Comparison of ENCODE assay signal across 9 cellular contexts in genomic region chr12:69985656-69986055, GRCh38.
A peak's percentile ranks its signal among the peaks of the same experiment; 100 is the strongest.
DNase-seq lines count a peak whose midpoint lies in the region; ATAC-seq, FAIRE-seq and TF ChIP-seq lines count a peak whose summit lies in the region.
"Had no signal": no experiment of that assay in that cellular context is flagged by ENCODE, and none has a peak within 500 bp of the region (broad histone marks: within the 10 kb centered on the region; RNA-seq: fewer than 3 reads in every experiment).

No MANE protein-coding gene starts in this region.

- H3K79me2 ChIP-seq in GM12878 (ENCODE audit: control insufficient read depth, insufficient read depth, low read length), result no peaks in the 10 kb centered on the region

- ATAC-seq in GM18907 (IDR thresholded peaks at IDR 0.05; ENCODE audit: unreplicated experiment) (peak; percentile 95), HG03354 (IDR thresholded peaks at IDR 0.05; ENCODE audit: poor library complexity, severe bottlenecking, unreplicated experiment) (peak; percentile 94), GM12878 (peak; percentile 89)
- peak; percentile 31 for ATAC-seq in stimulated activated memory B cell treated with anti-CD40 and anti-IgM and Interleukin-4, amounts not matched to agents 10 μg/mL and 1 μg/mL and 100 μg/mL, for 72 hours

- H3K9me3 ChIP-seq in GM12878 (replicated peaks; ENCODE audit: control insufficient read depth, insufficient read depth, low read length), result no peaks in the 10 kb centered on the region

- WGBS in GM12878 (ENCODE audit: insufficient coverage, insufficient replicate concordance, low lambda C conversion rate, missing lambda C conversion rate), result 46% methylated on average over 4 of the region's 4 CpGs

- H3K4me1 ChIP-seq in GM12878 (ENCODE audit: control insufficient read depth, insufficient read depth, low read length), result no peaks in the 10 kb centered on the region

- POLR2A ChIA-PET in GM12878 (lab: Charles Lee), result no interaction called here

- H3K27me3 Mint-ChIP-seq in stimulated activated memory B cell treated with anti-CD40 and anti-IgM and Interleukin-4, amounts not matched to agents 10 μg/mL and 1 μg/mL and 100 μg/mL, for 72 hours, result no peaks in the 10 kb centered on the region
- H3K27me3 Mint-ChIP-seq: brain had no signal

- H3K36me3 Mint-ChIP-seq in stimulated activated memory B cell treated with anti-CD40 and anti-IgM and Interleukin-4, amounts not matched to agents 10 μg/mL and 1 μg/mL and 100 μg/mL, for 72 hours, result no peaks in the 10 kb centered on the region
- H3K36me3 Mint-ChIP-seq: brain had no signal

- H3K27ac Mint-ChIP-seq in stimulated activated memory B cell treated with anti-CD40 and anti-IgM and Interleukin-4, amounts not matched to agents 10 μg/mL and 1 μg/mL and 100 μg/mL, for 72 hours, result no peak overlapping the region
- H3K27ac Mint-ChIP-seq: brain had no signal

- TF ChIP-seq POLR2A in GM12878 (IDR thresholded peaks at IDR 0.05; ENCODE audit: low read depth, low read length), result no peak

- H3K27ac ChIP-seq in GM12878 (ENCODE audit: control insufficient read depth, insufficient read depth), result no peak overlapping the region

- no peak for DNase-seq in AG09309 (ENCODE audit: low read depth)
- DNase-seq in GM12878 (ENCODE audit: low read depth, low spot score), result no peak
- DNase-seq in DMS79 (lab: John Stamatoyannopoulos, UW), result no peak
- DNase-seq in AG20443 (ENCODE audit: low spot score), result no peak
- no peak for DNase-seq in activated T-cell treated with anti-CD3 and anti-CD28 coated beads for 4 hours

- H3K9ac ChIP-seq in GM12878 (ENCODE audit: control insufficient read depth, insufficient read depth, low read length), result no peak overlapping the region

- H3K27me3 ChIP-seq in GM12878 (replicated peaks in 1 of 2; ENCODE audit: control insufficient read depth in 2 of 2, insufficient read depth in 2 of 2, low read length in 1 of 2), result no peaks in the 10 kb centered on the region

- no peaks in the 10 kb centered on the region for H3K9me3 Mint-ChIP-seq in stimulated activated memory B cell treated with anti-CD40 and anti-IgM and Interleukin-4, amounts not matched to agents 10 μg/mL and 1 μg/mL and 100 μg/mL, for 72 hours

- no peak overlapping the region for H2AFZ ChIP-seq in GM12878 (ENCODE audit: control insufficient read depth, low read depth, low read length)

- no peak for TF ChIP-seq EP300 in GM12878 (IDR thresholded peaks at IDR 0.05; ENCODE audit: borderline replicate concordance in 1 of 2, control insufficient read depth in 1 of 2, low read depth in 2 of 2, low read length in 2 of 2)

- TF ChIP-seq CTCF in AG09309 (IDR thresholded peaks at IDR 0.05; ENCODE audit: control insufficient read depth, insufficient read depth, low read depth, low read length, missing control alignments), result peak; percentile 16
- TF ChIP-seq CTCF in GM12878 (IDR thresholded peaks at IDR 0.05 in 2 of 3, conservative IDR thresholded peaks at IDR 0.05 in 1 of 3; ENCODE audit: control insufficient read depth in 2 of 3, extremely low read depth in 1 of 3, insufficient read depth in 1 of 3, low read depth in 3 of 3, low read length in 3 of 3), result peak; percentile 22 to 54 (median 49); a peak in 4 of 6 replicates

- no peak overlapping the region for H3K4me2 ChIP-seq in GM12878 (ENCODE audit: control insufficient read depth, insufficient read depth)

- CTCF ChIA-PET in GM12878 (lab: Yijun Ruan, JAX), result interaction anchor here (0.9 kb wide), 1 partner anchor 592 kb away, joined by 3 read pairs; no protein-coding TSS in a partner anchor

- SMC1A ChIA-PET in GM12878 (lab: Charles Lee; ENCODE audit: uncharacterized antibody, unreplicated experiment), result no interaction called here

- peak; percentile 45 for TF ChIP-seq RAD21 in GM12878 (IDR thresholded peaks at IDR 0.05; ENCODE audit: insufficient read depth, low read depth, low read length)

- no peak overlapping the region for H3K4me3 Mint-ChIP-seq in stimulated activated memory B cell treated with anti-CD40 and anti-IgM and Interleukin-4, amounts not matched to agents 10 μg/mL and 1 μg/mL and 100 μg/mL, for 72 hours
- H3K4me3 Mint-ChIP-seq: brain had no signal

- RAD21 ChIA-PET in GM12878 (lab: Charles Lee; ENCODE audit: unreplicated experiment), result no interaction called here

- no TSS peak for BruUV-seq in GM12878 (replicated peaks; lab: Mats Ljungman, UMichigan)

- intact Hi-C loops in GM12878 (cut with micrococcal nuclease; ENCODE audit: unreplicated experiment), result no loop called here

- H4K20me1 ChIP-seq in GM12878 (ENCODE audit: control insufficient read depth, insufficient read depth), result no peaks in the 10 kb centered on the region

- no peaks in the 10 kb centered on the region for H3K4me1 Mint-ChIP-seq in stimulated activated memory B cell treated with anti-CD40 and anti-IgM and Interleukin-4, amounts not matched to agents 10 μg/mL and 1 μg/mL and 100 μg/mL, for 72 hours
- H3K4me1 Mint-ChIP-seq: brain had no signal

- no peak for FAIRE-seq in GM12878 (lab: Jason Lieb, UNC)

- H3K4me3 ChIP-seq in AG09309 (ENCODE audit: control insufficient read depth, low read depth, low read length) (no peak overlapping the region), GM12878 (no peak overlapping the region)

- H3K36me3 ChIP-seq in GM12878 (ENCODE audit: control insufficient read depth in 2 of 2, insufficient read depth in 2 of 2, low read length in 1 of 2), result no peaks in the 10 kb centered on the region

- in situ Hi-C loops in GM12878 (cut with MboI), result no loop called here

TF ChIP-seq in GM12878, 131 proteins besides CTCF, POLR2A, EP300 and RAD21 (continues in another document):
- no peak for TF ChIP-seq ZBED1 (IDR thresholded peaks at IDR 0.05; ENCODE audit: borderline replicate concordance)
- TF ChIP-seq DPF2 (IDR thresholded peaks at IDR 0.05), result no peak
- no peak for TF ChIP-seq SPI1 (IDR thresholded peaks at IDR 0.05; ENCODE audit: borderline replicate concordance, insufficient read depth, low read depth, low read length)
- no peak for TF ChIP-seq ZNF384 (IDR thresholded peaks at IDR 0.05; ENCODE audit: borderline replicate concordance, low read depth, low read length)
- TF ChIP-seq, protein P1, sequence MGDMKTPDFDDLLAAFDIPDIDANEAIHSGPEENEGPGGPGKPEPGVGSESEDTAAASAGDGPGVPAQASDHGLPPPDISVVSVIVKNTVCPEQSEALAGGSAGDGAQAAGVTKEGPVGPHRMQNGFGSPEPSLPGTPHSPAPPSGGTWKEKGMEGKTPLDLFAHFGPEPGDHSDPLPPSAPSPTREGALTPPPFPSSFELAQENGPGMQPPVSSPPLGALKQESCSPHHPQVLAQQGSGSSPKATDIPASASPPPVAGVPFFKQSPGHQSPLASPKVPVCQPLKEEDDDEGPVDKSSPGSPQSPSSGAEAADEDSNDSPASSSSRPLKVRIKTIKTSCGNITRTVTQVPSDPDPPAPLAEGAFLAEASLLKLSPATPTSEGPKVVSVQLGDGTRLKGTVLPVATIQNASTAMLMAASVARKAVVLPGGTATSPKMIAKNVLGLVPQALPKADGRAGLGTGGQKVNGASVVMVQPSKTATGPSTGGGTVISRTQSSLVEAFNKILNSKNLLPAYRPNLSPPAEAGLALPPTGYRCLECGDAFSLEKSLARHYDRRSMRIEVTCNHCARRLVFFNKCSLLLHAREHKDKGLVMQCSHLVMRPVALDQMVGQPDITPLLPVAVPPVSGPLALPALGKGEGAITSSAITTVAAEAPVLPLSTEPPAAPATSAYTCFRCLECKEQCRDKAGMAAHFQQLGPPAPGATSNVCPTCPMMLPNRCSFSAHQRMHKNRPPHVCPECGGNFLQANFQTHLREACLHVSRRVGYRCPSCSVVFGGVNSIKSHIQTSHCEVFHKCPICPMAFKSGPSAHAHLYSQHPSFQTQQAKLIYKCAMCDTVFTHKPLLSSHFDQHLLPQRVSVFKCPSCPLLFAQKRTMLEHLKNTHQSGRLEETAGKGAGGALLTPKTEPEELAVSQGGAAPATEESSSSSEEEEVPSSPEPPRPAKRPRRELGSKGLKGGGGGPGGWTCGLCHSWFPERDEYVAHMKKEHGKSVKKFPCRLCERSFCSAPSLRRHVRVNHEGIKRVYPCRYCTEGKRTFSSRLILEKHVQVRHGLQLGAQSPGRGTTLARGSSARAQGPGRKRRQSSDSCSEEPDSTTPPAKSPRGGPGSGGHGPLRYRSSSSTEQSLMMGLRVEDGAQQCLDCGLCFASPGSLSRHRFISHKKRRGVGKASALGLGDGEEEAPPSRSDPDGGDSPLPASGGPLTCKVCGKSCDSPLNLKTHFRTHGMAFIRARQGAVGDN (IDR thresholded peaks at IDR 0.05), result no peak
- no peak for TF ChIP-seq ZZZ3 (IDR thresholded peaks at IDR 0.05; ENCODE audit: control insufficient read depth, insufficient read length, low read depth)
- no peak for TF ChIP-seq MTA2 (IDR thresholded peaks at IDR 0.05; ENCODE audit: low read depth)
- TF ChIP-seq SMC3 (IDR thresholded peaks at IDR 0.05; ENCODE audit: borderline replicate concordance, low read length), result peak; percentile 10; the same call in 1 of the 2 replicates
- TF ChIP-seq, protein P2, sequence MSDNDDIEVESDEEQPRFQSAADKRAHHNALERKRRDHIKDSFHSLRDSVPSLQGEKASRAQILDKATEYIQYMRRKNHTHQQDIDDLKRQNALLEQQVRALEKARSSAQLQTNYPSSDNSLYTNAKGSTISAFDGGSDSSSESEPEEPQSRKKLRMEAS (IDR thresholded peaks at IDR 0.05; ENCODE audit: low read depth, low read length), result no peak
- TF ChIP-seq, protein P3, sequence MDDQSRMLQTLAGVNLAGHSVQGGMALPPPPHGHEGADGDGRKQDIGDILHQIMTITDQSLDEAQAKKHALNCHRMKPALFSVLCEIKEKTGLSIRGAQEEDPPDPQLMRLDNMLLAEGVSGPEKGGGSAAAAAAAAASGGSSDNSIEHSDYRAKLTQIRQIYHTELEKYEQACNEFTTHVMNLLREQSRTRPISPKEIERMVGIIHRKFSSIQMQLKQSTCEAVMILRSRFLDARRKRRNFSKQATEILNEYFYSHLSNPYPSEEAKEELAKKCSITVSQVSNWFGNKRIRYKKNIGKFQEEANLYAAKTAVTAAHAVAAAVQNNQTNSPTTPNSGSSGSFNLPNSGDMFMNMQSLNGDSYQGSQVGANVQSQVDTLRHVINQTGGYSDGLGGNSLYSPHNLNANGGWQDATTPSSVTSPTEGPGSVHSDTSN (IDR thresholded peaks at IDR 0.05; ENCODE audit: insufficient replicate concordance, low read depth, low read length), result peak; percentile 25
- no peak for TF ChIP-seq POU2F2 (IDR thresholded peaks at IDR 0.05; ENCODE audit: borderline replicate concordance, low read depth, low read length)

Comparison
In these comparisons a context has a peak if more than half of its experiments do, and no peak if none do; other contexts are left out.
1. ATAC-seq: peak in every context shown above with its lines; median percentile 95 in GM18907; 94 in HG03354; 89 in GM12878; 31 in stimulated activated memory B cell treated with anti-CD40 and anti-IgM and Interleukin-4, amounts not matched to agents 10 μg/mL and 1 μg/mL and 100 μg/mL, for 72 hours.